In genomic region chr7:142782922-142783900, GRCh38 we compare ENCODE assay signal across 8 cellular contexts. TPM values are rescaled to one million over a fixed set of nuclear protein-coding genes. Genes with fewer than 3 reads are reported as not detected.
DNase-seq lines count a peak whose midpoint lies in the region; ATAC-seq and TF ChIP-seq lines count a peak whose summit lies in the region.

No MANE protein-coding gene starts in this region.

- peak overlapping the region in 1 of 4 donors; percentile 36 for H3K4me3 ChIP-seq in adrenal gland
- H3K4me3 ChIP-seq in left ventricle myocardium inferior = peak overlapping the region; percentile 59

- H3K27ac ChIP-seq in 22Rv1 (no peak overlapping the region), adrenal gland (no peak overlapping the region), left ventricle myocardium inferior (replicated peaks) (no peak overlapping the region)

- intact Hi-C loops in adrenal gland (cut with DNase I) = loop anchor here (5.0 to 10.0 kb wide), 2 partner anchors 71 to 148 kb away; no protein-coding TSS in a partner anchor
- intact Hi-C loops in left ventricle myocardium inferior (cut with micrococcal nuclease) = loop anchor here (5.0 kb wide), 1 partner anchor 71 kb away; no protein-coding TSS in a partner anchor

- H3K9me3 ChIP-seq in adrenal gland (replicated peaks in 1 of 3) (no peaks in the 10 kb centered on the region), left ventricle myocardium inferior (replicated peaks) (no peaks in the 10 kb centered on the region)

- ATAC-seq in GM18499 (IDR thresholded peaks at IDR 0.05; ENCODE audit: insufficient read depth, unreplicated experiment) (peak; percentile 87), HG02885 (IDR thresholded peaks at IDR 0.05; ENCODE audit: poor library complexity, unreplicated experiment) (peak; percentile 91)

- 8 to 12% (median 11%) methylated on average over 29 to 32 of the region's 32 CpGs for WGBS in adrenal gland, 4 donors

- H3K36me3 ChIP-seq in adrenal gland (replicated peaks in 1 of 2) (no peaks in the 10 kb centered on the region), left ventricle myocardium inferior (no peaks in the 10 kb centered on the region)

- peak overlapping the region; percentile 69 for H3K4me3 Mint-ChIP-seq in progenitor cell of endocrine pancreas (ENCODE audit: low read depth)

- H3K9me3 Mint-ChIP-seq in progenitor cell of endocrine pancreas (ENCODE audit: low read depth) = no peaks in the 10 kb centered on the region

- H3K36me3 Mint-ChIP-seq in progenitor cell of endocrine pancreas (ENCODE audit: insufficient read depth) = no peaks in the 10 kb centered on the region

- H3K27me3 Mint-ChIP-seq in progenitor cell of endocrine pancreas = peaks cover 39% of the 10 kb centered on the region

- no peak for TF ChIP-seq POLR2A in adrenal gland (IDR thresholded peaks at IDR 0.05)

- H3K27me3 ChIP-seq in adrenal gland (no peaks in the 10 kb centered on the region), left ventricle myocardium inferior (ENCODE audit: low read depth) (peaks cover 48% of the 10 kb centered on the region)

- TF ChIP-seq CTCF in 22Rv1 (IDR thresholded peaks at IDR 0.05) (peak; percentile 96), adrenal gland (IDR thresholded peaks at IDR 0.05) (peak; percentile 89 to 99 (median 98)), left ventricle myocardium inferior (IDR thresholded peaks at IDR 0.05; ENCODE audit: borderline replicate concordance) (peak; percentile 91), progenitor cell of endocrine pancreas (IDR thresholded peaks at IDR 0.05; ENCODE audit: unreplicated experiment) (peak; percentile 92)

- H3K4me1 ChIP-seq in adrenal gland (replicated peaks in 1 of 2) = no peaks in the 10 kb centered on the region
- H3K4me1 ChIP-seq in left ventricle myocardium inferior = peaks cover 5% of the 10 kb centered on the region

- peak; percentile 75 for DNase-seq in NCI-H1436 (lab: John Stamatoyannopoulos, UW)
- DNase-seq in SW 1271 (lab: John Stamatoyannopoulos, UW) = peak; percentile 75 to 85
- DNase-seq in adrenal gland = peak; percentile 87 to 97 (median 92)
- DNase-seq in left ventricle myocardium inferior = peak; percentile 85
- DNase-seq in progenitor cell of endocrine pancreas (ENCODE audit: low spot score, unreplicated experiment) = peak; percentile 79

- peak overlapping the region; percentile 57 for H3K27ac Mint-ChIP-seq in progenitor cell of endocrine pancreas

- H3K4me1 Mint-ChIP-seq in progenitor cell of endocrine pancreas (ENCODE audit: low read depth) = peaks cover 3% of the 10 kb centered on the region

RNA-seq across cellular contexts. Expression of gene PRSS2, which starts 12.4 kb away (rescaled TPM):
- total RNA-seq in adrenal gland = 10 to 100 TPM in 2 of 8 donors, 1 to 10 TPM in 1, not detected in 5; 4.8 to 43.4 (median 40.0) TPM
- polyA plus RNA-seq in adrenal gland = 1 to 10 TPM in 2 of 3 donors, not detected in 1; 2.8 to 4.4 TPM
- not detected for total RNA-seq in left ventricle myocardium inferior
- 3.9 and 5.3 TPM in 2 replicates for total RNA-seq in progenitor cell of endocrine pancreas

RNA-seq across cellular contexts. Expression of gene PRSS1, which starts 33.9 kb away (rescaled TPM):
- total RNA-seq in adrenal gland = 10 to 100 TPM in 2 of 8 donors, 1 to 10 TPM in 1, not detected in 5; 3.3 to 15.4 (median 14.6) TPM
- 1 to 10 TPM in 2 of 3 donors, not detected in 1; 3.2 to 3.3 TPM for polyA plus RNA-seq in adrenal gland
- total RNA-seq in left ventricle myocardium inferior = not detected
- total RNA-seq in progenitor cell of endocrine pancreas = 26.9 and 32.1 TPM in 2 replicates
